8 cellular contexts compared by ENCODE assay signal in genomic region chr16:88781140-88782077, GRCh38. TPM values are rescaled to one million over a fixed set of nuclear protein-coding genes. Genes with fewer than 3 reads are reported as not detected.
DNase-seq lines count a peak whose midpoint lies in the region; ATAC-seq, FAIRE-seq and TF ChIP-seq lines count a peak whose summit lies in the region.

No MANE protein-coding gene starts in this region.

- H3K4me3 ChIP-seq in NT2/D1 (ENCODE audit: insufficient read length, low read depth) (no peak overlapping the region), upper lobe of right lung (peak overlapping the region; percentile 14)

- H3K36me3 ChIP-seq in NT2/D1 (ENCODE audit: insufficient read depth, insufficient read length, low read length) (peaks cover 19% of the 10 kb centered on the region), upper lobe of right lung (no peaks in the 10 kb centered on the region)

- H3K4me1 Mint-ChIP-seq in memory B cell, result peaks cover 32% of the 10 kb centered on the region

- peak; percentile 68; the same call in 1 of the 2 replicates for TF ChIP-seq POLR2A in GM12892 (IDR thresholded peaks at IDR 0.05; ENCODE audit: low read depth, low read length)

- DNase-seq in GM12892 (ENCODE audit: insufficient read length) (peak; percentile 69), NT2/D1 (ENCODE audit: low read depth, low spot score) (no peak), memory B cell (ENCODE audit: low spot score in 2 of 2) (peak; percentile 50 to 61), upper lobe of right lung (peak; percentile 85), DMS79 treated with DMSO at 0.1 percent for 48 hours (lab: John Stamatoyannopoulos, UW) (no peak), RCC 7860 (ENCODE audit: low spot score) (no peak)
- peak; percentile 67 for DNase-seq in activated T-helper 9 cell treated with anti-CD3 and anti-CD28 coated beads, Interleukin-2, amount 50 U/mL, for 16 hours (ENCODE audit: low read depth)

- no peaks in the 10 kb centered on the region for H3K27me3 Mint-ChIP-seq in memory B cell

- peak; percentile 69 for ATAC-seq in memory B cell (ENCODE audit: low read depth)
- ATAC-seq in upper lobe of right lung, result peak; percentile 45
- no peak for ATAC-seq in GM18909 (IDR thresholded peaks at IDR 0.05; ENCODE audit: poor library complexity, unreplicated experiment)

- H3K9me3 ChIP-seq in NT2/D1 (ENCODE audit: insufficient read depth, low read length) (no peaks in the 10 kb centered on the region), upper lobe of right lung (no peaks in the 10 kb centered on the region)

- H3K4me1 ChIP-seq in NT2/D1 (ENCODE audit: insufficient read depth, insufficient read length), result peaks cover 51% of the 10 kb centered on the region
- H3K4me1 ChIP-seq in upper lobe of right lung, result peaks cover 56% of the 10 kb centered on the region

- peaks cover 20% of the 10 kb centered on the region for H3K27me3 ChIP-seq in NT2/D1 (ENCODE audit: insufficient read depth, insufficient read length)
- H3K27me3 ChIP-seq in upper lobe of right lung, result no peaks in the 10 kb centered on the region

- intact Hi-C loops in upper lobe of right lung (cut with DNase I), result no loop called here

- peak overlapping the region; percentile 61 for H3K9ac ChIP-seq in NT2/D1 (ENCODE audit: insufficient read length, low read depth)

- peak overlapping the region; percentile 79 for H3K27ac ChIP-seq in upper lobe of right lung

- FAIRE-seq in GM12892 (lab: Jason Lieb, UNC), result peak; percentile 91
- FAIRE-seq in RCC 7860 (lab: Jason Lieb, UNC), result no peak

- H3K27ac Mint-ChIP-seq in memory B cell, result peak overlapping the region; percentile 67

- H3K9me3 Mint-ChIP-seq in memory B cell, result no peaks in the 10 kb centered on the region

- H3K4me3 Mint-ChIP-seq in memory B cell, result peak overlapping the region; percentile 75

- no peak for TF ChIP-seq CTCF in upper lobe of right lung (IDR thresholded peaks at IDR 0.05)

- H3K36me3 Mint-ChIP-seq in memory B cell, result no peaks in the 10 kb centered on the region

RNA-seq across cellular contexts. Expression of gene PIEZO1, which starts 3.6 kb away (rescaled TPM):
- polyA plus RNA-seq in GM12892 (2012; ENCODE audit: missing spikeins), result 33.8 TPM
- total RNA-seq in upper lobe of right lung, result 196 TPM

RNA-seq across cellular contexts. Expression of gene CDT1, which starts 22.2 kb away (rescaled TPM):
- polyA plus RNA-seq in GM12892 (2012; ENCODE audit: missing spikeins), result 6.4 TPM
- total RNA-seq in upper lobe of right lung, result 1.0 TPM

RNA-seq across cellular contexts. Expression of gene APRT, which starts 30.3 kb away (rescaled TPM):
- 180 TPM for polyA plus RNA-seq in GM12892 (2012; ENCODE audit: missing spikeins)
- 85.2 TPM for total RNA-seq in upper lobe of right lung

Comparison
In these comparisons a context has a peak if more than half of its experiments do, and no peak if none do; other contexts are left out.
1. DNase-seq: peak in GM12892 (single experiment), activated T-helper 9 cell treated with anti-CD3 and anti-CD28 coated beads, Interleukin-2, amount 50 U/mL, for 16 hours (single experiment), memory B cell (2 of 2) and upper lobe of right lung (single experiment); none in NT2/D1 (single experiment), DMS79 treated with DMSO at 0.1 percent for 48 hours (single experiment) and RCC 7860 (single experiment).